ENCODE assay signal across 1 cellular context in the genomic region with DNA sequence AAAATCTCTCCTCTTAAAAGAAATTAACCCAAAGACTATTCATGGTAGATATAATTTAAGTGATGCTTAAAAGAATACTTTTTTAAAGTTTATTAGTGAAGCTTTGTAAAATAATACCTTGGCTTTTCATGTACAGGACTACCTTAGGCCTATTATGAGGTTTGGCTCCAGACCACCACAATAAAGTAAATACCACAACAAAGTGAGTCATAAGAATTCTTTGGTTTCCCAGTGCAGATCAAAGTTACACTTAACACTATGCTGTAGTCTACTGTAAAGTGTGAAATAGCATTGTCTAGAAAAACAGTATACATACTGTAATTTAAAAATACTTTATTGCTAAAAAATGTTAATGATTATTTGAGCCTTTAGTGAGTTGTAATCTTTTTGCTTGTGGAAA.
TF ChIP-seq lines count a peak whose summit lies in the region.

No MANE protein-coding gene starts in this region.

TF ChIP-seq in HCT116, 20 proteins besides CTCF, POLR2A, EP300 and RAD21:
- TF ChIP-seq POLR2AphosphoS5 (IDR thresholded peaks at IDR 0.05; ENCODE audit: low read depth, low read length): no peak
- TF ChIP-seq EGR1 (IDR thresholded peaks at IDR 0.05; ENCODE audit: low read depth): no peak
- TF ChIP-seq FOSL1 (IDR thresholded peaks at IDR 0.05; ENCODE audit: low read depth): no peak
- TF ChIP-seq, protein P1, sequence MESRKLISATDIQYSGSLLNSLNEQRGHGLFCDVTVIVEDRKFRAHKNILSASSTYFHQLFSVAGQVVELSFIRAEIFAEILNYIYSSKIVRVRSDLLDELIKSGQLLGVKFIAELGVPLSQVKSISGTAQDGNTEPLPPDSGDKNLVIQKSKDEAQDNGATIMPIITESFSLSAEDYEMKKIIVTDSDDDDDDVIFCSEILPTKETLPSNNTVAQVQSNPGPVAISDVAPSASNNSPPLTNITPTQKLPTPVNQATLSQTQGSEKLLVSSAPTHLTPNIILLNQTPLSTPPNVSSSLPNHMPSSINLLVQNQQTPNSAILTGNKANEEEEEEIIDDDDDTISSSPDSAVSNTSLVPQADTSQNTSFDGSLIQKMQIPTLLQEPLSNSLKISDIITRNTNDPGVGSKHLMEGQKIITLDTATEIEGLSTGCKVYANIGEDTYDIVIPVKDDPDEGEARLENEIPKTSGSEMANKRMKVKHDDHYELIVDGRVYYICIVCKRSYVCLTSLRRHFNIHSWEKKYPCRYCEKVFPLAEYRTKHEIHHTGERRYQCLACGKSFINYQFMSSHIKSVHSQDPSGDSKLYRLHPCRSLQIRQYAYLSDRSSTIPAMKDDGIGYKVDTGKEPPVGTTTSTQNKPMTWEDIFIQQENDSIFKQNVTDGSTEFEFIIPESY (IDR thresholded peaks at IDR 0.05; ENCODE audit: extremely low read depth, insufficient replicate concordance, low read length): no peak
- no peak for TF ChIP-seq CBX3 (IDR thresholded peaks at IDR 0.05; ENCODE audit: low read depth)
- no peak for TF ChIP-seq YY1 (IDR thresholded peaks at IDR 0.05; ENCODE audit: extremely low read depth, insufficient replicate concordance, low read depth, low read length)
